In genomic region chr12:19898009-19898408, GRCh38 we compare ENCODE assay signal across 14 cellular contexts.
DNase-seq lines count a peak whose midpoint lies in the region; ATAC-seq and TF ChIP-seq lines count a peak whose summit lies in the region.
"Had no signal": no experiment of that assay in that cellular context is flagged by ENCODE, and none has a peak within 500 bp of the region (broad histone marks: within the 10 kb centered on the region; RNA-seq: fewer than 3 reads in every experiment).

No MANE protein-coding gene starts in this region.

- H3K36me3 ChIP-seq in heart left ventricle, result no peaks in the 10 kb centered on the region
- H3K36me3 ChIP-seq: BLaER1 treated with 17β-estradiol and CSF1 and Interleukin-3, amounts not matched to agents 10 nM and 100 nM had no signal

- TF ChIP-seq POLR2A in heart left ventricle (IDR thresholded peaks at IDR 0.05), result no peak

- H3K4me3 ChIP-seq in heart left ventricle (no peak overlapping the region), coronary artery (no peak overlapping the region)
- H3K4me3 ChIP-seq: BLaER1 treated with 17β-estradiol and CSF1 and Interleukin-3, amounts not matched to agents 10 nM and 100 nM had no signal

- intact Hi-C loops in heart left ventricle (cut with DNase I) (loop anchor here in 5 of 10 donors (5.0 to 10.0 kb wide), 4 partner anchors 51 to 153 kb away; no protein-coding TSS in a partner anchor), cardiac septum (cut with DNase I) (no loop called here)

- no peak for DNase-seq in heart left ventricle
- no peak for DNase-seq in cardiac septum (ENCODE audit: low spot score)
- DNase-seq in coronary artery (ENCODE audit: low spot score), result no peak
- DNase-seq in mesothelial cell of epicardium (ENCODE audit: low spot score in 2 of 2, unreplicated experiment in 2 of 2), result no peak
- no peak for DNase-seq in DMS 273 (lab: John Stamatoyannopoulos, UW; ENCODE audit: unreplicated experiment)
- DNase-seq: CD8-positive, alpha-beta memory T cell; COR-L47; GOT3; H7 had no signal

- H3K4me1 Mint-ChIP-seq in mesothelial cell of epicardium, result peaks cover 38% of the 10 kb centered on the region
- H3K4me1 Mint-ChIP-seq: B cell had no signal

- no peaks in the 10 kb centered on the region for H3K27me3 ChIP-seq in heart left ventricle
- H3K27me3 ChIP-seq: BLaER1 treated with 17β-estradiol and CSF1 and Interleukin-3, amounts not matched to agents 10 nM and 100 nM had no signal

- H3K9me3 ChIP-seq in heart left ventricle, result peaks cover 0 to 16% (median 0%) of the 10 kb centered on the region in 12 donors

- H3K27ac ChIP-seq in heart left ventricle, result peak overlapping the region; percentile 17 to 82 (median 54)
- peak overlapping the region; percentile 60 to 64 for H3K27ac ChIP-seq in coronary artery
- H3K27ac ChIP-seq: BLaER1 treated with 17β-estradiol and CSF1 and Interleukin-3, amounts not matched to agents 10 nM and 100 nM had no signal

- no peak overlapping the region for H3K4me3 Mint-ChIP-seq in mesothelial cell of epicardium
- H3K4me3 Mint-ChIP-seq: B cell; CD8-positive, alpha-beta memory T cell had no signal

- WGBS in heart left ventricle, 4 donors, result 56 to 59% (median 57%) methylated on average over 2 of the region's 2 CpGs

- peaks cover 5% of the 10 kb centered on the region for H3K9me3 Mint-ChIP-seq in mesothelial cell of epicardium
- H3K9me3 Mint-ChIP-seq: CD8-positive, alpha-beta memory T cell had no signal

- ATAC-seq in heart left ventricle, result peak; percentile 62 to 74 (median 69)
- ATAC-seq in HG03280 (IDR thresholded peaks at IDR 0.05; ENCODE audit: unreplicated experiment), result no peak
- no peak for ATAC-seq in HG03520 (IDR thresholded peaks at IDR 0.05; ENCODE audit: unreplicated experiment)
- ATAC-seq: HCT116 had no signal

- H3K27me3 Mint-ChIP-seq in mesothelial cell of epicardium (ENCODE audit: low read depth), result no peaks in the 10 kb centered on the region
- H3K27me3 Mint-ChIP-seq: B cell had no signal

- peak overlapping the region; percentile 41 for H3K27ac Mint-ChIP-seq in mesothelial cell of epicardium
- H3K27ac Mint-ChIP-seq: B cell; CD8-positive, alpha-beta memory T cell had no signal

- H3K36me3 Mint-ChIP-seq in mesothelial cell of epicardium, result no peaks in the 10 kb centered on the region
- H3K36me3 Mint-ChIP-seq: CD8-positive, alpha-beta memory T cell had no signal

- no peak for TF ChIP-seq CTCF in heart left ventricle (IDR thresholded peaks at IDR 0.05)
- TF ChIP-seq CTCF in coronary artery (IDR thresholded peaks at IDR 0.05), result no peak
- TF ChIP-seq CTCF in mesothelial cell of epicardium (IDR thresholded peaks at IDR 0.05; ENCODE audit: unreplicated experiment), result no peak

- peaks cover 0 to 29% (median 7%) of the 10 kb centered on the region in 12 donors for H3K4me1 ChIP-seq in heart left ventricle

Comparison
In these comparisons a context has a peak if more than half of its experiments do, and no peak if none do; other contexts are left out.
1. ATAC-seq: peak in heart left ventricle (4 of 4); none in HG03280 (single experiment) and HG03520 (single experiment).